In the genomic region with DNA sequence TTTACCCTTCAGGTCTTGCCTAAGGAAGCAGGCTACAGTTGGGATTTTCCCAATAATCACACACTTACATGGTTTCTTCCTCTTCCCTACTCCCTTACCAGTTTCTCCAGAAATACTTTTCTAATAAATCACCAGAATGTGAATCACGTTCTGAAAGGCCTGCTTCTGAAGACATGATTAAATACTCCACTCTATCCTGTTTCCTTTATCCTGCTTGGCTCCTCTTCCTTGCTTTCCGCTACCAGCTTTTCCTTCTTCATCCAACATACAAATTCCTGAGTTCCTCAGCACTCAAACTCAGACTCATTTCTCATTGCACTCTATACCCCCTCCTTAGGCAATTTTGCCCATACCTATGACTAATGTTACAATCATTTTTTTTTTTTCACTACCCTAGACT, we compare ENCODE assay signal across 14 cellular contexts.
DNase-seq lines count a peak whose midpoint lies in the region; ATAC-seq, FAIRE-seq and TF ChIP-seq lines count a peak whose summit lies in the region.
"Had no signal": no experiment of that assay in that cellular context is flagged by ENCODE, and none has a peak within 500 bp of the region (broad histone marks: within the 10 kb centered on the region; RNA-seq: fewer than 3 reads in every experiment).

No MANE protein-coding gene starts in this region.

- TF ChIP-seq RAD21 in A549 (conservative IDR thresholded peaks at IDR 0.05 in 1 of 2, IDR thresholded peaks at IDR 0.05 in 1 of 2) = no peak

- no peaks in the 10 kb centered on the region for H3K36me3 ChIP-seq in brain microvascular endothelial cell (replicated peaks)
- no peaks in the 10 kb centered on the region for H3K36me3 ChIP-seq in keratinocyte (ENCODE audit: control insufficient read depth in 2 of 2, extremely low read depth in 1 of 2, insufficient read depth in 2 of 2, low read length in 2 of 2)
- H3K36me3 ChIP-seq in upper lobe of right lung = no peaks in the 10 kb centered on the region
- H3K36me3 ChIP-seq: heart right ventricle, thoracic aorta had no signal

- CTCF ChIA-PET in A549 (lab: Yijun Ruan, JAX) = no interaction called here

- H3K9ac ChIP-seq in keratinocyte (ENCODE audit: control insufficient read depth, extremely low read depth, insufficient read depth, low read length) = no peak overlapping the region

- in situ Hi-C loops in brain microvascular endothelial cell (cut with HindIII; ENCODE audit: low pct_ligation_motif_present, low sequenced_read_pairs) = no loop called here

- intact Hi-C loops in upper lobe of right lung (cut with DNase I) = no loop called here

- ATAC-seq in A549 (peak; percentile 80 to 84), upper lobe of right lung (no peak)
- ATAC-seq: activated CD8-positive, alpha-beta memory T cell treated with anti-CD3 and anti-CD28 coated beads, Interleukin-2, amount 10 ng/mL, durations not matched to agents 7 days and 5 days; heart right ventricle; left ventricle myocardium superior had no signal

- H3K4me1 ChIP-seq in A549 = peaks cover 8% of the 10 kb centered on the region; the same call in 2 of the 3 replicates
- H3K4me1 ChIP-seq in keratinocyte (ENCODE audit: control insufficient read depth, extremely low read depth, insufficient read depth, low read length) = peaks cover 14% of the 10 kb centered on the region
- H3K4me1 ChIP-seq in upper lobe of right lung = no peaks in the 10 kb centered on the region
- H3K4me1 ChIP-seq: heart right ventricle had no signal

- TF ChIP-seq POLR2A in A549 (IDR thresholded peaks at IDR 0.05; ENCODE audit: low read length) = no peak

- H3K4me3 ChIP-seq in A549 = no peak overlapping the region
- no peak overlapping the region for H3K4me3 ChIP-seq in brain microvascular endothelial cell (ENCODE audit: low read depth, low read length)
- H3K4me3 ChIP-seq in keratinocyte (ENCODE audit: control insufficient read depth in 2 of 3, extremely low read depth in 1 of 3, insufficient read depth in 2 of 3, low read depth in 1 of 3, low read length in 3 of 3) = peak overlapping the region in 1 of 3 experiments; percentile 7
- no peak overlapping the region for H3K4me3 ChIP-seq in upper lobe of right lung
- H3K4me3 ChIP-seq: heart right ventricle, thoracic aorta had no signal

- H3K27me3 ChIP-seq in brain microvascular endothelial cell (replicated peaks) (no peaks in the 10 kb centered on the region), keratinocyte (ENCODE audit: control insufficient read depth, extremely low read depth, insufficient read depth, low read length) (no peaks in the 10 kb centered on the region), upper lobe of right lung (no peaks in the 10 kb centered on the region)
- H3K27me3 ChIP-seq: heart right ventricle had no signal

- WGBS in A549 (ENCODE audit: missing lambda C conversion rate) = 38% methylated on average over 2 of the region's 2 CpGs

- POLR2A ChIA-PET in A549 (lab: Yijun Ruan, JAX) = no interaction called here

- TF ChIP-seq EP300 in A549 (IDR thresholded peaks at IDR 0.05) = no peak

- H4K20me1 ChIP-seq in keratinocyte (ENCODE audit: control insufficient read depth, extremely low read depth, insufficient read depth, low read length) = no peaks in the 10 kb centered on the region

- peak overlapping the region; percentile 71 for H2AFZ ChIP-seq in keratinocyte (ENCODE audit: control insufficient read depth, low read length)

- H3K79me2 ChIP-seq in keratinocyte (ENCODE audit: control insufficient read depth, insufficient read depth, low read length) = no peaks in the 10 kb centered on the region

- FAIRE-seq in A549 (lab: Jason Lieb, UNC) = no peak
- no peak for FAIRE-seq in HTR-8/SVneo (lab: Jason Lieb, UNC)
- FAIRE-seq in keratinocyte (lab: Jason Lieb, UNC) = no peak

- no peaks in the 10 kb centered on the region for H3K9me3 ChIP-seq in A549
- H3K9me3 ChIP-seq in keratinocyte (ENCODE audit: control insufficient read depth, low read depth, low read length) = no peaks in the 10 kb centered on the region
- H3K9me3 ChIP-seq in upper lobe of right lung = no peaks in the 10 kb centered on the region
- H3K9me3 ChIP-seq: thoracic aorta had no signal

- H3K4me2 ChIP-seq in A549 (peak overlapping the region; percentile 57), keratinocyte (ENCODE audit: control insufficient read depth, extremely low read depth, insufficient read depth, low read depth, low read length) (peak overlapping the region; percentile 66)

- DNase-seq in A549 (ENCODE audit: low read depth in 1 of 2, low spot score in 1 of 2) (peak in 1 of 2 experiments; percentile 36), HTR-8/SVneo (ENCODE audit: insufficient read length, low spot score) (peak; percentile 33), brain microvascular endothelial cell (peak; percentile 11), keratinocyte (ENCODE audit: low read depth, low spot score) (peak; percentile 46), NCI-H1694 (lab: John Stamatoyannopoulos, UW) (no peak), upper lobe of right lung (no peak), DMS 273 (lab: John Stamatoyannopoulos, UW; ENCODE audit: unreplicated experiment) (no peak)
- DNase-seq in stimulated activated CD4-positive, alpha-beta T cell treated with anti-CD3 and anti-CD28 coated beads, Interleukin-4, amount 100 ng/mL, for 4 hours = no peak
- DNase-seq: activated CD8-positive, alpha-beta memory T cell treated with anti-CD3 and anti-CD28 coated beads, Interleukin-2, amount 10 ng/mL, durations not matched to agents 7 days and 5 days; activated naive CD8-positive, alpha-beta T cell treated with anti-CD3 and anti-CD28 coated beads, Interleukin-2, amount 10 ng/mL, durations not matched to agents 7 days and 5 days; heart right ventricle; left ventricle myocardium superior; small intestine had no signal

- TF ChIP-seq CTCF in A549 (IDR thresholded peaks at IDR 0.05) = no peak
- no peak for TF ChIP-seq CTCF in brain microvascular endothelial cell (IDR thresholded peaks at IDR 0.05; ENCODE audit: low read depth, low read length, missing control alignments)
- no peak for TF ChIP-seq CTCF in keratinocyte (optimal IDR thresholded peaks at IDR 0.05 in 1 of 3, IDR thresholded peaks at IDR 0.05 in 1 of 3, conservative IDR thresholded peaks at IDR 0.05 in 1 of 3; ENCODE audit: extremely low read depth in 1 of 3, insufficient read depth in 2 of 3, low read length in 3 of 3)
- no peak for TF ChIP-seq CTCF in upper lobe of right lung (IDR thresholded peaks at IDR 0.05)

- H3K27ac ChIP-seq in A549 (peak overlapping the region; percentile 9 to 48; a peak in 3 of 6 replicates), brain microvascular endothelial cell (no peak overlapping the region), keratinocyte (ENCODE audit: control insufficient read depth, insufficient read depth, low read length) (peak overlapping the region; percentile 51), upper lobe of right lung (no peak overlapping the region)
- H3K27ac ChIP-seq: heart right ventricle, thoracic aorta had no signal

- no peaks in the 10 kb centered on the region for H3K9me1 ChIP-seq in keratinocyte (ENCODE audit: control insufficient read depth, extremely low read depth, insufficient read depth, low read length)

- dilution Hi-C loops in keratinocyte (cut with MboI; ENCODE audit: extremely low pct_ligation_motif_present, low sequenced_read_pairs) = no loop called here

TF ChIP-seq in A549, 52 proteins besides CTCF, POLR2A, EP300 and RAD21:
- no peak for TF ChIP-seq FOSL2 (IDR thresholded peaks at IDR 0.05)
- TF ChIP-seq FOSL2 (CRISPR knock-in tag; IDR thresholded peaks at IDR 0.05) = peak; percentile 42
- no peak for TF ChIP-seq JUNB (IDR thresholded peaks at IDR 0.05)

Comparison
In these comparisons a context has a peak if more than half of its experiments do, and no peak if none do; other contexts are left out.
1. DNase-seq: peak in HTR-8/SVneo (single experiment), brain microvascular endothelial cell (single experiment) and keratinocyte (single experiment); none in NCI-H1694 (single experiment), upper lobe of right lung (single experiment), stimulated activated CD4-positive, alpha-beta T cell treated with anti-CD3 and anti-CD28 coated beads, Interleukin-4, amount 100 ng/mL, for 4 hours (0 of 2) and DMS 273 (single experiment).
2. H3K27ac ChIP-seq: peak in A549 (2 of 2) and keratinocyte (single experiment); none in brain microvascular endothelial cell (single experiment) and upper lobe of right lung (single experiment).